In the genomic region with DNA sequence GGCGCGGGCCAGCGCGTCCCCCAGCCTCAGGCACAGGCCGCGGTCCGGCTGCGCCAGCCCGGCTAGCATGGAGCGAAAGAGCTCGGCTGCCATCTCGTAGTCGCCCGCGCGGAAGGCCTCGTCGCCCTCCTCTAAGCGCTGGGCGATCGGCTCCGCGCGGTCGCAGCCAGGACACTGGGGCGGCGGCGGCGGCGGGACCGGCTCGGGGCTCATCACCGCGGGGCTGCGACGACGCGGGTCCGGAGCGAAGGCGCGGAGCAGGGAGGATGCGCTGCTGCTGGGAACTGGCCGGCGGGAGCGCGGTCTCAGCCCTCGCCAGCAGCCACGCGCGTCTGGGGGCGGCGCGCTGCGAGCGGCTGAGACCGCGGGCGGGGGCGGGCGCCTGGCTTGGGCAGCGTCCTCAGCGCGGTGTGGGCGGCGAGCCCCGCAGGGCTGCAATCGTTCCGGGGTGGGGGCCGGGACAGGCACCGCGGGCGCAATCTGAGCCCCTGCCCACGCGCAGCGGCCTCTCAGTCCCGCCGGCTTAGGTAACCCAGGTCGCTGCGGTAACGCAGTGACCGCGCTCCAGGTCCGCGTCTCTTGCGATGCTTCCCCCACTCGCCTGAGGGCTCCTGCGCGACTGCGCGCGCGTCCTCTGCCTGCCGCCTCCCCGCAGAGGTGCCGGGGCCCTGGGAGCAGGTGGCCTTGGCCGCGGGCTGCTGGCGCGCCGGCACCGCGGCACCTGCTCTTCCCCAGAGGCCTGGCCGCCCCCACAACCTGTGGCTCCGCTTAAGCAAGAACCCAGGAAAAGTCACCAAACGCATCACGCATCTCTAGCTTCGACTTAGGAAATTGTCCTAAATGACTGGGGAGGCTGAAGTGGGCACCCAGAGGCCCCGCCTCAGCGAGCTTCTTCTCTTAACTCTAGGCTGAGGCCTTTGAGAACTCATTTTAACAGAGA, we compare ENCODE assay signal across 8 cellular contexts. TPM values are rescaled to one million over a fixed set of nuclear protein-coding genes. Genes with fewer than 3 reads are reported as not detected.
A peak's percentile ranks its signal among the peaks of the same experiment; 100 is the strongest.
DNase-seq lines count a peak whose midpoint lies in the region; ATAC-seq and TF ChIP-seq lines count a peak whose summit lies in the region.

TSS of gene LONRF2 (minus strand) at position 621 of the 940 bp plus-strand sequence. CDS start at position 213, 408 bp downstream.

- peaks cover 0 to 13% of the 10 kb centered on the region in 2 donors for H3K4me1 ChIP-seq in thoracic aorta (ENCODE audit: control insufficient read depth in 1 of 2, low read depth in 2 of 2)

- peak; percentile 2 to 11 for DNase-seq in activated CD4-positive, alpha-beta T cell treated with anti-CD3 and anti-CD28 coated beads, Interleukin-2, amount 50 U/mL, for 48 hours
- no peak for DNase-seq in activated CD4-positive, alpha-beta T cell treated with anti-CD3 and anti-CD28 coated beads, Interleukin-2, amount 50 U/mL, for 1 hour
- DNase-seq in NCI-H748 (lab: John Stamatoyannopoulos, UW; ENCODE audit: unreplicated experiment) (peak; percentile 82), dermis blood vessel endothelial cell (peak; percentile 1), medulla oblongata (ENCODE audit: extremely low spot score) (peak; percentile 25), thoracic aorta (ENCODE audit: low spot score) (no peak), CD14-positive monocyte (ENCODE audit: low spot score) (no peak)

- peaks cover 52 to 81% (median 59%) of the 10 kb centered on the region in 3 donors for H3K27me3 Mint-ChIP-seq in CD14-positive monocyte (ENCODE audit: low read depth in 3 of 3)

- peak within 1 kb of the TSS in 1 of 2 donors; percentile 80 for H3K4me3 Mint-ChIP-seq in CD14-positive monocyte

- H3K9me3 Mint-ChIP-seq in CD14-positive monocyte: peaks cover 10 to 27% (median 18%) of the 10 kb centered on the region in 7 donors

- peak within 1 kb of the TSS; percentile 80 for H3K4me3 ChIP-seq in thoracic aorta

- H3K27ac Mint-ChIP-seq in CD14-positive monocyte: no peak within 1 kb of the TSS

- peaks cover 2% of the 10 kb centered on the region for H3K4me1 Mint-ChIP-seq in CD14-positive monocyte

- no peak for ATAC-seq in thoracic aorta (ENCODE audit: insufficient number of reproducible peaks, low FRiP score, low read depth)
- ATAC-seq in GM19328 (IDR thresholded peaks at IDR 0.05; ENCODE audit: unreplicated experiment): no peak

- intact Hi-C loops in CD14-positive monocyte (cut with micrococcal nuclease): no loop called here

- no peaks in the 10 kb centered on the region for H3K36me3 Mint-ChIP-seq in CD14-positive monocyte

- H3K9me3 ChIP-seq in thoracic aorta: peaks cover 7% of the 10 kb centered on the region

- H3K27me3 ChIP-seq in thoracic aorta (replicated peaks; ENCODE audit: insufficient read depth): no peaks in the 10 kb centered on the region

- H3K36me3 ChIP-seq in thoracic aorta: no peaks in the 10 kb centered on the region

- peak within 1 kb of the TSS; percentile 68 to 76 for H3K27ac ChIP-seq in thoracic aorta

- TF ChIP-seq CTCF in thoracic aorta (IDR thresholded peaks at IDR 0.05) (no peak), CD14-positive monocyte (IDR thresholded peaks at IDR 0.05) (no peak)

RNA-seq across cellular contexts. Expression of gene LONRF2, which starts in this region (rescaled TPM):
- total RNA-seq in dermis blood vessel endothelial cell (under 0.01 TPM in 1 of 2 replicates, not detected in the other), thoracic aorta (10 to 100 TPM in 1 of 2 donors, 1 to 10 TPM in 1; 7.0 to 17.4 TPM)
- polyA plus RNA-seq in CD14-positive monocyte: not detected

Comparison
In these comparisons a context has a peak if more than half of its experiments do, and no peak if none do; other contexts are left out.
1. DNase-seq: peak in activated CD4-positive, alpha-beta T cell treated with anti-CD3 and anti-CD28 coated beads, Interleukin-2, amount 50 U/mL, for 48 hours (2 of 2), NCI-H748 (single experiment) and medulla oblongata (single experiment); none in activated CD4-positive, alpha-beta T cell treated with anti-CD3 and anti-CD28 coated beads, Interleukin-2, amount 50 U/mL, for 1 hour (single experiment), thoracic aorta (single experiment) and CD14-positive monocyte (single experiment).
2. Peak in DNase-seq in dermis blood vessel endothelial cell; RNA of the gene not detected or under 1 TPM.